Comparison of ENCODE assay signal across 1 cellular context in the genomic region with DNA sequence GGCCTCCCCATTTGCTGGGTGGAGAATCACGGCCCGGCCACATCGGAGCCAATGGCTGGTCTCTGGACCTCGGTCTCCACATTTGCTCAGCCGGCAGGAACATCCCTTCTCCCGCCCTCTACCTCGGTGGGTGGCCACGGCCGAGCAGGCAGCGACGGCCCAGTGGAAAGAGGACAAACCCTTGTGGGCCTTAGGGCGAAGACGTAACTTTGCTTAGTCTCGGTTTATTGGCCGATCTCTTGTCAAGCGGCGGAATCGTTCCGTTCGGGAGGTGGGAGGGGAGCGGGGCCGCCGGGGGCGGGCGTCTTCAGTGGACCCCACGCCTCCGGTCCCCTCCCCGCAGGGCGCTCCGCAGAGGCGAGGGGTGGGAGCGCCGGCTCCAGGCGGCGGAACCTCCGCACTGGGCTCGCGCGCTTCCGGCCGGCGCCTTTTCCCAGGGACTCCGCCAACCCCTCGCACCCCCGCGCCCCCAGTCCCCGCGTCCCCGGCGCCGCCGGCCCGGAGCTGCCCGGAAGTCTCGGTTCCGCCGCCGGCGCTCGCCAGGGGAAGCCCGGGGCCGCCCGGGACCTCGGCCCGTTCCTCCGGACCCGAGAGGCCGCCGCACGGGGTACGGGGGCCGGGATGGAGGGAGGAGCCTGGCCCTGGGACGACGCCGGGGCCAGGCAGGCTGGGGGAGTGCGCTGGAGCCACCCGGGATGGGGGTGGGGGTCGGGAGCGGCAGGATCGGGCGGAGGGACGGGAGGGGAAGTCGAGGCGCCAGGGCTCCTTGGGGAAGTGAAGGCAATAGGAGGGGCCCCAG.
A peak's percentile ranks its signal among the peaks of the same experiment; 100 is the strongest.
TF ChIP-seq lines count a peak whose summit lies in the region.

A gene with protein sequence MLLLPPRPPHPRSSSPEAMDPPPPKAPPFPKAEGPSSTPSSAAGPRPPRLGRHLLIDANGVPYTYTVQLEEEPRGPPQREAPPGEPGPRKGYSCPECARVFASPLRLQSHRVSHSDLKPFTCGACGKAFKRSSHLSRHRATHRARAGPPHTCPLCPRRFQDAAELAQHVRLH (plus strand): TSS at position 426 of the 799 bp plus-strand sequence. CDS start 1,507 bp downstream, outside the sequence.

TF ChIP-seq in HepG2, 621 proteins besides CTCF, POLR2A, EP300 and RAD21 (continued from another document and continues in another):
- TF ChIP-seq, protein P1, sequence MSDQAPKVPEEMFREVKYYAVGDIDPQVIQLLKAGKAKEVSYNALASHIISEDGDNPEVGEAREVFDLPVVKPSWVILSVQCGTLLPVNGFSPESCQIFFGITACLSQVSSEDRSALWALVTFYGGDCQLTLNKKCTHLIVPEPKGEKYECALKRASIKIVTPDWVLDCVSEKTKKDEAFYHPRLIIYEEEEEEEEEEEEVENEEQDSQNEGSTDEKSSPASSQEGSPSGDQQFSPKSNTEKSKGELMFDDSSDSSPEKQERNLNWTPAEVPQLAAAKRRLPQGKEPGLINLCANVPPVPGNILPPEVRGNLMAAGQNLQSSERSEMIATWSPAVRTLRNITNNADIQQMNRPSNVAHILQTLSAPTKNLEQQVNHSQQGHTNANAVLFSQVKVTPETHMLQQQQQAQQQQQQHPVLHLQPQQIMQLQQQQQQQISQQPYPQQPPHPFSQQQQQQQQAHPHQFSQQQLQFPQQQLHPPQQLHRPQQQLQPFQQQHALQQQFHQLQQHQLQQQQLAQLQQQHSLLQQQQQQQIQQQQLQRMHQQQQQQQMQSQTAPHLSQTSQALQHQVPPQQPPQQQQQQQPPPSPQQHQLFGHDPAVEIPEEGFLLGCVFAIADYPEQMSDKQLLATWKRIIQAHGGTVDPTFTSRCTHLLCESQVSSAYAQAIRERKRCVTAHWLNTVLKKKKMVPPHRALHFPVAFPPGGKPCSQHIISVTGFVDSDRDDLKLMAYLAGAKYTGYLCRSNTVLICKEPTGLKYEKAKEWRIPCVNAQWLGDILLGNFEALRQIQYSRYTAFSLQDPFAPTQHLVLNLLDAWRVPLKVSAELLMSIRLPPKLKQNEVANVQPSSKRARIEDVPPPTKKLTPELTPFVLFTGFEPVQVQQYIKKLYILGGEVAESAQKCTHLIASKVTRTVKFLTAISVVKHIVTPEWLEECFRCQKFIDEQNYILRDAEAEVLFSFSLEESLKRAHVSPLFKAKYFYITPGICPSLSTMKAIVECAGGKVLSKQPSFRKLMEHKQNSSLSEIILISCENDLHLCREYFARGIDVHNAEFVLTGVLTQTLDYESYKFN (CRISPR knock-in tag; conservative IDR thresholded peaks at IDR 0.05), result peak; percentile 29; the same call in 1 of the 2 replicates
- TF ChIP-seq ZNF652 (CRISPR knock-in tag; IDR thresholded peaks at IDR 0.05; ENCODE audit: borderline replicate concordance, low read depth) (no peak), ZBTB20 (CRISPR knock-in tag; IDR thresholded peaks at IDR 0.05; ENCODE audit: borderline replicate concordance, low read depth) (no peak), PCBP2 (optimal IDR thresholded peaks at IDR 0.05; ENCODE audit: low read depth, low read length, poor library complexity, severe bottlenecking) (no peak), KDM4B (CRISPR knock-in tag; IDR thresholded peaks at IDR 0.05) (no peak), ZNF432 (CRISPR knock-in tag; IDR thresholded peaks at IDR 0.05; ENCODE audit: borderline replicate concordance) (no peak), FOSL2 (CRISPR knock-in tag; IDR thresholded peaks at IDR 0.05) (no peak), ZNF749 (CRISPR knock-in tag; IDR thresholded peaks at IDR 0.05; ENCODE audit: borderline replicate concordance) (no peak), EEA1 (CRISPR knock-in tag; IDR thresholded peaks at IDR 0.05; ENCODE audit: borderline replicate concordance) (no peak), POLR2AphosphoS5 (IDR thresholded peaks at IDR 0.05; ENCODE audit: low read depth, low read length) (no peak; the same call in 1 of the 2 replicates), SIN3A (IDR thresholded peaks at IDR 0.05; ENCODE audit: borderline replicate concordance, low read depth, low read length) (no peak; the same call in 1 of the 2 replicates), CENPT (CRISPR knock-in tag; IDR thresholded peaks at IDR 0.05; ENCODE audit: low read depth) (no peak), GABPB1 (CRISPR knock-in tag; IDR thresholded peaks at IDR 0.05) (peak; percentile 90), MED8 (CRISPR knock-in tag; IDR thresholded peaks at IDR 0.05; ENCODE audit: insufficient replicate concordance) (no peak), ZNF678 (CRISPR knock-in tag; IDR thresholded peaks at IDR 0.05) (0 out of 2 replicates have a peak, but pooled peaks have one; percentile 25), MYC (CRISPR knock-in tag; IDR thresholded peaks at IDR 0.05; ENCODE audit: borderline replicate concordance) (peak; percentile 48; the same call in 1 of the 2 replicates), U2AF1 (optimal IDR thresholded peaks at IDR 0.05; ENCODE audit: low read depth, low read length) (no peak), RBM22 (optimal IDR thresholded peaks at IDR 0.05; ENCODE audit: low read length) (peak; percentile 14), TAF1 (CRISPR knock-in tag; IDR thresholded peaks at IDR 0.05) (peak; percentile 16; the same call in 1 of the 2 replicates), ZNF430 (CRISPR knock-in tag; IDR thresholded peaks at IDR 0.05) (no peak; the same call in 1 of the 2 replicates), TOPORS (CRISPR knock-in tag; IDR thresholded peaks at IDR 0.05) (no peak), ZNF138 (CRISPR knock-in tag; IDR thresholded peaks at IDR 0.05; ENCODE audit: low read depth) (no peak), MAFG (CRISPR knock-in tag; IDR thresholded peaks at IDR 0.05) (no peak), ZNF780A (CRISPR knock-in tag; IDR thresholded peaks at IDR 0.05) (no peak), ZNF367 (CRISPR knock-in tag; IDR thresholded peaks at IDR 0.05; ENCODE audit: borderline replicate concordance) (no peak; the same call in 1 of the 2 replicates), FOXK1 (CRISPR knock-in tag; IDR thresholded peaks at IDR 0.05; ENCODE audit: borderline replicate concordance, low read depth) (no peak), ZNF781 (CRISPR knock-in tag; IDR thresholded peaks at IDR 0.05; ENCODE audit: borderline replicate concordance, not compliant biosample characterization) (no peak), ZNF768 (CRISPR knock-in tag; IDR thresholded peaks at IDR 0.05) (peak; percentile 32; the same call in 1 of the 2 replicates), PPARG (CRISPR knock-in tag; conservative IDR thresholded peaks at IDR 0.05) (no peak), ZNF672 (CRISPR knock-in tag; IDR thresholded peaks at IDR 0.05) (no peak), SMARCC2 (IDR thresholded peaks at IDR 0.05) (no peak), GTF2F1 (IDR thresholded peaks at IDR 0.05; ENCODE audit: low read length) (no peak), ZNF343 (CRISPR knock-in tag; IDR thresholded peaks at IDR 0.05) (no peak), MXD4 (CRISPR knock-in tag; IDR thresholded peaks at IDR 0.05) (no peak)
- TF ChIP-seq, protein P2, sequence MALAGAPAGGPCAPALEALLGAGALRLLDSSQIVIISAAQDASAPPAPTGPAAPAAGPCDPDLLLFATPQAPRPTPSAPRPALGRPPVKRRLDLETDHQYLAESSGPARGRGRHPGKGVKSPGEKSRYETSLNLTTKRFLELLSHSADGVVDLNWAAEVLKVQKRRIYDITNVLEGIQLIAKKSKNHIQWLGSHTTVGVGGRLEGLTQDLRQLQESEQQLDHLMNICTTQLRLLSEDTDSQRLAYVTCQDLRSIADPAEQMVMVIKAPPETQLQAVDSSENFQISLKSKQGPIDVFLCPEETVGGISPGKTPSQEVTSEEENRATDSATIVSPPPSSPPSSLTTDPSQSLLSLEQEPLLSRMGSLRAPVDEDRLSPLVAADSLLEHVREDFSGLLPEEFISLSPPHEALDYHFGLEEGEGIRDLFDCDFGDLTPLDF (CRISPR knock-in tag; IDR thresholded peaks at IDR 0.05), result no peak; the same call in 1 of the 2 replicates
- TF ChIP-seq, protein P3, sequence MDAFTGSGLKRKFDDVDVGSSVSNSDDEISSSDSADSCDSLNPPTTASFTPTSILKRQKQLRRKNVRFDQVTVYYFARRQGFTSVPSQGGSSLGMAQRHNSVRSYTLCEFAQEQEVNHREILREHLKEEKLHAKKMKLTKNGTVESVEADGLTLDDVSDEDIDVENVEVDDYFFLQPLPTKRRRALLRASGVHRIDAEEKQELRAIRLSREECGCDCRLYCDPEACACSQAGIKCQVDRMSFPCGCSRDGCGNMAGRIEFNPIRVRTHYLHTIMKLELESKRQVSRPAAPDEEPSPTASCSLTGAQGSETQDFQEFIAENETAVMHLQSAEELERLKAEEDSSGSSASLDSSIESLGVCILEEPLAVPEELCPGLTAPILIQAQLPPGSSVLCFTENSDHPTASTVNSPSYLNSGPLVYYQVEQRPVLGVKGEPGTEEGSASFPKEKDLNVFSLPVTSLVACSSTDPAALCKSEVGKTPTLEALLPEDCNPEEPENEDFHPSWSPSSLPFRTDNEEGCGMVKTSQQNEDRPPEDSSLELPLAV (CRISPR knock-in tag; conservative IDR thresholded peaks at IDR 0.05; ENCODE audit: low read depth), result no peak
- TF ChIP-seq, protein P4, sequence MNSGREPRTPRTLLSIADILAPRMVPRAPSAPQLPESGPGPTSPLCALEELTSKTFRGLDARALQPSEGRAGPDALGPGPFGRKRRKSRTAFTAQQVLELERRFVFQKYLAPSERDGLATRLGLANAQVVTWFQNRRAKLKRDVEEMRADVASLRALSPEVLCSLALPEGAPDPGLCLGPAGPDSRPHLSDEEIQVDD (CRISPR knock-in tag; IDR thresholded peaks at IDR 0.05; ENCODE audit: borderline replicate concordance), result peak; percentile 10; the same call in 1 of the 2 replicates
- TF ChIP-seq, protein P5, sequence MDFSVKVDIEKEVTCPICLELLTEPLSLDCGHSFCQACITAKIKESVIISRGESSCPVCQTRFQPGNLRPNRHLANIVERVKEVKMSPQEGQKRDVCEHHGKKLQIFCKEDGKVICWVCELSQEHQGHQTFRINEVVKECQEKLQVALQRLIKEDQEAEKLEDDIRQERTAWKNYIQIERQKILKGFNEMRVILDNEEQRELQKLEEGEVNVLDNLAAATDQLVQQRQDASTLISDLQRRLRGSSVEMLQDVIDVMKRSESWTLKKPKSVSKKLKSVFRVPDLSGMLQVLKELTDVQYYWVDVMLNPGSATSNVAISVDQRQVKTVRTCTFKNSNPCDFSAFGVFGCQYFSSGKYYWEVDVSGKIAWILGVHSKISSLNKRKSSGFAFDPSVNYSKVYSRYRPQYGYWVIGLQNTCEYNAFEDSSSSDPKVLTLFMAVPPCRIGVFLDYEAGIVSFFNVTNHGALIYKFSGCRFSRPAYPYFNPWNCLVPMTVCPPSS (IDR thresholded peaks at IDR 0.05), result no peak
- TF ChIP-seq, protein P6, sequence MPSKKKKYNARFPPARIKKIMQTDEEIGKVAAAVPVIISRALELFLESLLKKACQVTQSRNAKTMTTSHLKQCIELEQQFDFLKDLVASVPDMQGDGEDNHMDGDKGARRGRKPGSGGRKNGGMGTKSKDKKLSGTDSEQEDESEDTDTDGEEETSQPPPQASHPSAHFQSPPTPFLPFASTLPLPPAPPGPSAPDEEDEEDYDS (CRISPR knock-in tag; IDR thresholded peaks at IDR 0.05), result no peak
- TF ChIP-seq, protein P7, sequence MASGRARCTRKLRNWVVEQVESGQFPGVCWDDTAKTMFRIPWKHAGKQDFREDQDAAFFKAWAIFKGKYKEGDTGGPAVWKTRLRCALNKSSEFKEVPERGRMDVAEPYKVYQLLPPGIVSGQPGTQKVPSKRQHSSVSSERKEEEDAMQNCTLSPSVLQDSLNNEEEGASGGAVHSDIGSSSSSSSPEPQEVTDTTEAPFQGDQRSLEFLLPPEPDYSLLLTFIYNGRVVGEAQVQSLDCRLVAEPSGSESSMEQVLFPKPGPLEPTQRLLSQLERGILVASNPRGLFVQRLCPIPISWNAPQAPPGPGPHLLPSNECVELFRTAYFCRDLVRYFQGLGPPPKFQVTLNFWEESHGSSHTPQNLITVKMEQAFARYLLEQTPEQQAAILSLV (CRISPR knock-in tag; IDR thresholded peaks at IDR 0.05; ENCODE audit: borderline replicate concordance), result no peak; the same call in 1 of the 2 replicates
- TF ChIP-seq, protein P8, sequence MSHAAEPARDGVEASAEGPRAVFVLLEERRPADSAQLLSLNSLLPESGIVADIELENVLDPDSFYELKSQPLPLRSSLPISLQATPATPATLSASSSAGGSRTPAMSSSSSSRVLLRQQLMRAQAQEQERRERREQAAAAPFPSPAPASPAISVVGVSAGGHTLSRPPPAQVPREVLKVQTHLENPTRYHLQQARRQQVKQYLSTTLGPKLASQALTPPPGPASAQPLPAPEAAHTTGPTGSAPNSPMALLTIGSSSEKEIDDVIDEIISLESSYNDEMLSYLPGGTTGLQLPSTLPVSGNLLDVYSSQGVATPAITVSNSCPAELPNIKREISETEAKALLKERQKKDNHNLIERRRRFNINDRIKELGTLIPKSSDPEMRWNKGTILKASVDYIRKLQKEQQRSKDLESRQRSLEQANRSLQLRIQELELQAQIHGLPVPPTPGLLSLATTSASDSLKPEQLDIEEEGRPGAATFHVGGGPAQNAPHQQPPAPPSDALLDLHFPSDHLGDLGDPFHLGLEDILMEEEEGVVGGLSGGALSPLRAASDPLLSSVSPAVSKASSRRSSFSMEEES (CRISPR knock-in tag; IDR thresholded peaks at IDR 0.05), result no peak
